1 cellular context compared by ENCODE assay signal in genomic region chr10:98272690-98273453, GRCh38.
TF ChIP-seq lines count a peak whose summit lies in the region.

No MANE protein-coding gene starts in this region.

TF ChIP-seq in GM23338, 12 proteins besides CTCF, POLR2A, EP300 and RAD21 (continued from another document):
- TF ChIP-seq ZNF462 (CRISPR knock-in tag; IDR thresholded peaks at IDR 0.05), result no peak
- no peak for TF ChIP-seq EZH2 (IDR thresholded peaks at IDR 0.05; ENCODE audit: low read depth, unreplicated experiment)
